8 cellular contexts compared by ENCODE assay signal in genomic region chr5:170184007-170184687, GRCh38. TPM values are rescaled to one million over a fixed set of nuclear protein-coding genes. Genes with fewer than 3 reads are reported as not detected.
A peak's percentile ranks its signal among the peaks of the same experiment; 100 is the strongest.
DNase-seq lines count a peak whose midpoint lies in the region; ATAC-seq, FAIRE-seq and TF ChIP-seq lines count a peak whose summit lies in the region.

No MANE protein-coding gene starts in this region.

- no peak overlapping the region for H3K4me3 Mint-ChIP-seq in activated T-cell treated with anti-CD3 and anti-CD28 coated beads, Interleukin-2, amount 50 U/mL, for 4 hours

- ATAC-seq in HG03095 (IDR thresholded peaks at IDR 0.05; ENCODE audit: unreplicated experiment) = peak; percentile 77
- ATAC-seq in activated T-cell treated with anti-CD3 and anti-CD28 coated beads, Interleukin-2, amount 50 U/mL, for 4 hours = peak in 1 of 2 donors; percentile 57

- FAIRE-seq in GM12892 (lab: Jason Lieb, UNC) (peak; percentile 89), frontal cortex (lab: Jason Lieb, UNC) (no peak)

- no peak for TF ChIP-seq POLR2A in GM12892 (IDR thresholded peaks at IDR 0.05; ENCODE audit: low read depth, low read length)

- H3K36me3 Mint-ChIP-seq in activated T-cell treated with anti-CD3 and anti-CD28 coated beads, Interleukin-2, amount 50 U/mL, for 4 hours (ENCODE audit: insufficient read depth) = no peaks in the 10 kb centered on the region

- peaks cover 1% of the 10 kb centered on the region for H3K27me3 Mint-ChIP-seq in activated T-cell treated with anti-CD3 and anti-CD28 coated beads, Interleukin-2, amount 50 U/mL, for 4 hours (ENCODE audit: low read depth)

- no peaks in the 10 kb centered on the region for H3K4me1 Mint-ChIP-seq in activated T-cell treated with anti-CD3 and anti-CD28 coated beads, Interleukin-2, amount 50 U/mL, for 4 hours (ENCODE audit: low read depth)

- DNase-seq in AG08396 (ENCODE audit: low spot score) (peak; percentile 59), GM12892 (ENCODE audit: insufficient read length) (peak; percentile 27), NCI-H774 (lab: John Stamatoyannopoulos, UW) (peak; percentile 57), frontal cortex (ENCODE audit: low spot score in 2 of 2) (peak; percentile 8 to 36), occipital lobe (lab: John Stamatoyannopoulos, UW) (peak; percentile 39), D341Med (ENCODE audit: low spot score) (no peak)
- peak; percentile 22 for DNase-seq in activated T-cell treated with anti-CD3 and anti-CD28 coated beads, Interleukin-2, amount 50 U/mL, for 4 hours

- no peaks in the 10 kb centered on the region for H3K9me3 Mint-ChIP-seq in activated T-cell treated with anti-CD3 and anti-CD28 coated beads, Interleukin-2, amount 50 U/mL, for 4 hours

RNA-seq across cellular contexts. Expression of gene C5orf58, which starts 48.6 kb away (rescaled TPM):
- not detected for polyA plus RNA-seq in GM12892 (2012; ENCODE audit: missing spikeins)
- not detected for total RNA-seq in activated T-cell treated with anti-CD3 and anti-CD28 coated beads, Interleukin-2, amount 50 U/mL, for 4 hours
- not detected for total RNA-seq in frontal cortex
- total RNA-seq in occipital lobe = not detected
